In the genomic region with DNA sequence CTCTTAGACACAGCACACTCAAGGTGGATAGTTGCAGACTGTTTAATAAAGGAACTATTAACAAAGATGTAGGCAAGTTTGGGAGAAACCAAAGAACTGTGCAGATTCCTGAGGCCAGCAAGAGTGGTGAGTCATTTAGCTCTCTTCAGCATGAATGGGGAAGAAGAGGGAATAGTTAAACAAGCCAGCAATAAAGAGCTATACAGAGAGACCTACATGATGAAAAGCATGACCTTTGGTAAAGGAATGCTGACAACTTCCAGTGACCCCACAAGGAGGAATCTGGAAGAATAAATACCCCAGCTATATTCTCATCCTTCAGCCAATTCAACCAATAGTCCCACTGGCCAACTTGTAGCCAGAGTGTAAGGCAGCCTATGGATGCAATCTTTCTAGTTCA, we compare ENCODE assay signal across 14 cellular contexts.
DNase-seq lines count a peak whose midpoint lies in the region; ATAC-seq, FAIRE-seq and TF ChIP-seq lines count a peak whose summit lies in the region.
"Had no signal": no experiment of that assay in that cellular context is flagged by ENCODE, and none has a peak within 500 bp of the region (broad histone marks: within the 10 kb centered on the region; RNA-seq: fewer than 3 reads in every experiment).

No MANE protein-coding gene starts in this region.

- no peak for ATAC-seq in HG03521 (IDR thresholded peaks at IDR 0.05; ENCODE audit: unreplicated experiment)
- ATAC-seq: upper lobe of right lung had no signal

- dilution Hi-C loops in keratinocyte (cut with MboI; ENCODE audit: extremely low pct_ligation_motif_present, low sequenced_read_pairs) = no loop called here

- H3K9me3 ChIP-seq in HEK293 (ENCODE audit: control insufficient read depth, insufficient read depth, low read depth, low read length) = no peaks in the 10 kb centered on the region
- no peaks in the 10 kb centered on the region for H3K9me3 ChIP-seq in keratinocyte (ENCODE audit: control insufficient read depth, low read depth, low read length)
- H3K9me3 ChIP-seq in adrenal gland (replicated peaks in 1 of 3) = no peaks in the 10 kb centered on the region
- H3K9me3 ChIP-seq: colonic mucosa, left ventricle myocardium inferior, upper lobe of right lung had no signal

- no peak overlapping the region for H2AFZ ChIP-seq in keratinocyte (ENCODE audit: control insufficient read depth, low read length)

- no peaks in the 10 kb centered on the region for H4K20me1 ChIP-seq in keratinocyte (ENCODE audit: control insufficient read depth, extremely low read depth, insufficient read depth, low read length)

- no peaks in the 10 kb centered on the region for H3K9me3 Mint-ChIP-seq in endothelial cell (ENCODE audit: unreplicated experiment)

- no peak overlapping the region for H3K4me3 Mint-ChIP-seq in endothelial cell (ENCODE audit: unreplicated experiment)
- H3K4me3 Mint-ChIP-seq: activated CD4-positive, alpha-beta memory T cell treated with anti-CD3 and anti-CD28 coated beads, Interleukin-2, amount 10 ng/mL, durations not matched to agents 7 days and 5 days had no signal

- no peaks in the 10 kb centered on the region for H3K36me3 ChIP-seq in HEK293 (ENCODE audit: control insufficient read depth in 2 of 2, insufficient read depth in 1 of 2, low read length in 2 of 2)
- H3K36me3 ChIP-seq in keratinocyte (ENCODE audit: control insufficient read depth in 2 of 2, extremely low read depth in 1 of 2, insufficient read depth in 2 of 2, low read length in 2 of 2) = no peaks in the 10 kb centered on the region
- no peaks in the 10 kb centered on the region for H3K36me3 ChIP-seq in adrenal gland (replicated peaks in 1 of 2)
- H3K36me3 ChIP-seq: colonic mucosa, left ventricle myocardium inferior, upper lobe of right lung had no signal

- H3K36me3 Mint-ChIP-seq in endothelial cell (ENCODE audit: low read depth, unreplicated experiment) = no peaks in the 10 kb centered on the region

- FAIRE-seq in keratinocyte (lab: Jason Lieb, UNC) = peak; percentile 55

- no peaks in the 10 kb centered on the region for H3K79me2 ChIP-seq in keratinocyte (ENCODE audit: control insufficient read depth, insufficient read depth, low read length)

- intact Hi-C loops in adrenal gland (cut with DNase I) = no loop called here

- no peak overlapping the region for H3K9ac ChIP-seq in keratinocyte (ENCODE audit: control insufficient read depth, extremely low read depth, insufficient read depth, low read length)

- H3K27me3 ChIP-seq in keratinocyte (ENCODE audit: control insufficient read depth, extremely low read depth, insufficient read depth, low read length) = no peaks in the 10 kb centered on the region
- H3K27me3 ChIP-seq in adrenal gland = no peaks in the 10 kb centered on the region
- H3K27me3 ChIP-seq: colonic mucosa, upper lobe of right lung had no signal

- no peak overlapping the region for H3K27ac Mint-ChIP-seq in endothelial cell (ENCODE audit: unreplicated experiment)
- H3K27ac Mint-ChIP-seq: activated CD4-positive, alpha-beta memory T cell treated with anti-CD3 and anti-CD28 coated beads, Interleukin-2, amount 10 ng/mL, durations not matched to agents 7 days and 5 days had no signal

- in situ Hi-C loops in ACHN (cut with HindIII; ENCODE audit: low pct_ligation_motif_present, low pct_unique_long_range_greater_than_20kb, low sequenced_read_pairs) (no loop called here), astrocyte of the spinal cord (cut with HindIII; ENCODE audit: low sequenced_read_pairs) (no loop called here)

- H3K4me1 ChIP-seq in HEK293 (ENCODE audit: control insufficient read depth, insufficient read depth, low read length) (peaks cover 5% of the 10 kb centered on the region; the same call in 1 of the 2 replicates), keratinocyte (ENCODE audit: control insufficient read depth, extremely low read depth, insufficient read depth, low read length) (no peaks in the 10 kb centered on the region), adrenal gland (replicated peaks in 1 of 2) (no peaks in the 10 kb centered on the region)
- H3K4me1 ChIP-seq: colonic mucosa, left ventricle myocardium inferior, upper lobe of right lung had no signal

- no peaks in the 10 kb centered on the region for H3K4me1 Mint-ChIP-seq in endothelial cell (ENCODE audit: unreplicated experiment)
- H3K4me1 Mint-ChIP-seq: activated CD4-positive, alpha-beta memory T cell treated with anti-CD3 and anti-CD28 coated beads, Interleukin-2, amount 10 ng/mL, durations not matched to agents 7 days and 5 days had no signal

- H3K27ac ChIP-seq in HEK293 (ENCODE audit: extremely low read depth, low read depth, low read length) = no peak overlapping the region
- no peak overlapping the region for H3K27ac ChIP-seq in keratinocyte (ENCODE audit: control insufficient read depth, insufficient read depth, low read length)
- no peak overlapping the region for H3K27ac ChIP-seq in adrenal gland
- no peak overlapping the region for H3K27ac ChIP-seq in caudate nucleus (ENCODE audit: low read depth, low read length)
- H3K27ac ChIP-seq: colonic mucosa, left ventricle myocardium inferior, upper lobe of right lung had no signal

- DNase-seq in ACHN = peak; percentile 81
- DNase-seq in astrocyte of the spinal cord (ENCODE audit: low read depth, low spot score) = peak; percentile 86
- DNase-seq in keratinocyte (ENCODE audit: low read depth, low spot score) = no peak
- DNase-seq in adrenal gland = no peak
- DNase-seq in caudate nucleus (lab: John Stamatoyannopoulos, UW) = no peak
- no peak for DNase-seq in endothelial cell (ENCODE audit: low spot score)
- DNase-seq: activated CD4-positive, alpha-beta memory T cell treated with anti-CD3 and anti-CD28 coated beads, Interleukin-2, amount 10 ng/mL, durations not matched to agents 7 days and 5 days; activated gamma-delta T cell treated with Interleukin-2 at 50 U/mL for 16 hours; colonic mucosa; DND-41; left ventricle myocardium inferior; upper lobe of right lung had no signal

- POLR2A ChIA-PET in HEK293 (lab: Yijun Ruan, JAX) = no interaction called here

- H3K4me3 ChIP-seq in HEK293 (ENCODE audit: low read depth, low read length) (no peak overlapping the region), astrocyte of the spinal cord (ENCODE audit: low read depth, low read length) (no peak overlapping the region), keratinocyte (ENCODE audit: control insufficient read depth in 2 of 3, extremely low read depth in 1 of 3, insufficient read depth in 2 of 3, low read depth in 1 of 3, low read length in 3 of 3) (no peak overlapping the region), adrenal gland (no peak overlapping the region)
- H3K4me3 ChIP-seq: colonic mucosa, left ventricle myocardium inferior, upper lobe of right lung had no signal

- TF ChIP-seq CTCF in HEK293 (tag by site-specific recombination; IDR thresholded peaks at IDR 0.05) = no peak
- no peak for TF ChIP-seq CTCF in astrocyte of the spinal cord (IDR thresholded peaks at IDR 0.05; ENCODE audit: low read depth, low read length)
- TF ChIP-seq CTCF in keratinocyte (optimal IDR thresholded peaks at IDR 0.05 in 1 of 3, IDR thresholded peaks at IDR 0.05 in 1 of 3, conservative IDR thresholded peaks at IDR 0.05 in 1 of 3; ENCODE audit: extremely low read depth in 1 of 3, insufficient read depth in 2 of 3, low read length in 3 of 3) = no peak
- TF ChIP-seq CTCF in adrenal gland (IDR thresholded peaks at IDR 0.05) = no peak
- TF ChIP-seq CTCF in endothelial cell (IDR thresholded peaks at IDR 0.05; ENCODE audit: unreplicated experiment) = no peak

- H3K27me3 Mint-ChIP-seq in endothelial cell (ENCODE audit: unreplicated experiment) = no peaks in the 10 kb centered on the region
- H3K27me3 Mint-ChIP-seq: activated CD4-positive, alpha-beta memory T cell treated with anti-CD3 and anti-CD28 coated beads, Interleukin-2, amount 10 ng/mL, durations not matched to agents 7 days and 5 days had no signal

- TF ChIP-seq POLR2A in adrenal gland (IDR thresholded peaks at IDR 0.05) = no peak

- no peaks in the 10 kb centered on the region for H3K9me1 ChIP-seq in keratinocyte (ENCODE audit: control insufficient read depth, extremely low read depth, insufficient read depth, low read length)

- CTCF ChIA-PET in HEK293 (lab: Yijun Ruan, JAX) = no interaction called here

- no peak overlapping the region for H3K4me2 ChIP-seq in keratinocyte (ENCODE audit: control insufficient read depth, extremely low read depth, insufficient read depth, low read depth, low read length)

TF ChIP-seq in HEK293, 187 proteins besides CTCF, POLR2A, EP300 and RAD21:
- TF ChIP-seq, protein P1, sequence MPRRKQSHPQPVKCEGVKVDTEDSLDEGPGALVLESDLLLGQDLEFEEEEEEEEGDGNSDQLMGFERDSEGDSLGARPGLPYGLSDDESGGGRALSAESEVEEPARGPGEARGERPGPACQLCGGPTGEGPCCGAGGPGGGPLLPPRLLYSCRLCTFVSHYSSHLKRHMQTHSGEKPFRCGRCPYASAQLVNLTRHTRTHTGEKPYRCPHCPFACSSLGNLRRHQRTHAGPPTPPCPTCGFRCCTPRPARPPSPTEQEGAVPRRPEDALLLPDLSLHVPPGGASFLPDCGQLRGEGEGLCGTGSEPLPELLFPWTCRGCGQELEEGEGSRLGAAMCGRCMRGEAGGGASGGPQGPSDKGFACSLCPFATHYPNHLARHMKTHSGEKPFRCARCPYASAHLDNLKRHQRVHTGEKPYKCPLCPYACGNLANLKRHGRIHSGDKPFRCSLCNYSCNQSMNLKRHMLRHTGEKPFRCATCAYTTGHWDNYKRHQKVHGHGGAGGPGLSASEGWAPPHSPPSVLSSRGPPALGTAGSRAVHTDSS (tag by site-specific recombination; IDR thresholded peaks at IDR 0.05) = 0 out of 2 replicates have a peak, but pooled peaks have one; percentile 10
- TF ChIP-seq MZF1 (tag by site-specific recombination; IDR thresholded peaks at IDR 0.05; ENCODE audit: borderline replicate concordance) = 0 out of 2 replicates have a peak, but pooled peaks have one; percentile 24
- no peak for TF ChIP-seq ZNF214 (tag by site-specific recombination; IDR thresholded peaks at IDR 0.05; ENCODE audit: borderline replicate concordance)
- peak; percentile 24; the same call in 1 of the 2 replicates for TF ChIP-seq ZBTB20 (tag by site-specific recombination; IDR thresholded peaks at IDR 0.05)

Comparison
In these comparisons a context has a peak if more than half of its experiments do, and no peak if none do; other contexts are left out.
1. DNase-seq: peak in ACHN (single experiment) and astrocyte of the spinal cord (single experiment); none in keratinocyte (single experiment), adrenal gland (0 of 7), caudate nucleus (0 of 61) and endothelial cell (single experiment).